In genomic region chr6:142932788-142933362, GRCh38 we compare ENCODE assay signal across 16 cellular contexts. TPM values are rescaled to one million over a fixed set of nuclear protein-coding genes. Genes with fewer than 3 reads are reported as not detected.
A peak's percentile ranks its signal among the peaks of the same experiment; 100 is the strongest.
DNase-seq lines count a peak whose midpoint lies in the region; ATAC-seq, FAIRE-seq and TF ChIP-seq lines count a peak whose summit lies in the region.
"Had no signal": no experiment of that assay in that cellular context is flagged by ENCODE, and none has a peak within 500 bp of the region (broad histone marks: within the 10 kb centered on the region; RNA-seq: fewer than 3 reads in every experiment).

No MANE protein-coding gene starts in this region.

- H4K8ac ChIP-seq in mesendoderm (ENCODE audit: low read depth, low read length): no peak overlapping the region

- ATAC-seq in sciatic nerve: no peak
- ATAC-seq in heart right ventricle: no peak
- ATAC-seq: heart left ventricle, K562 had no signal

- H3K9ac ChIP-seq in Karpas-422 (ENCODE audit: low read length) (no peak overlapping the region), mesendoderm (ENCODE audit: low read length) (no peak overlapping the region)

- no peak overlapping the region for H4K5ac ChIP-seq in mesendoderm (ENCODE audit: low read length)

- H3K4me3 ChIP-seq in GM08714 (ENCODE audit: low read length): 0 out of 2 replicates have a peak overlapping the region, but pooled peaks have one; percentile 39
- no peak overlapping the region for H3K4me3 ChIP-seq in Karpas-422 (ENCODE audit: low read length)
- H3K4me3 ChIP-seq in effector memory CD4-positive, alpha-beta T cell (ENCODE audit: insufficient read depth, low read depth, low read length, poor library complexity, severe bottlenecking): peak overlapping the region; percentile 39
- no peak overlapping the region for H3K4me3 ChIP-seq in heart right ventricle
- no peak overlapping the region for H3K4me3 ChIP-seq in mesendoderm (ENCODE audit: low read length)
- H3K4me3 ChIP-seq: heart left ventricle, K562, left ventricle myocardium inferior, tibial artery had no signal

- H3K27ac ChIP-seq in Karpas-422 (ENCODE audit: low read length): no peak overlapping the region
- peak overlapping the region; percentile 48 for H3K27ac ChIP-seq in effector memory CD4-positive, alpha-beta T cell (ENCODE audit: insufficient read depth, low read length, poor library complexity, severe bottlenecking)
- no peak overlapping the region for H3K27ac ChIP-seq in heart right ventricle
- no peak overlapping the region for H3K27ac ChIP-seq in mesendoderm (ENCODE audit: low read depth, low read length)
- H3K27ac ChIP-seq: heart left ventricle, left ventricle myocardium inferior, neutrophil, tibial artery had no signal

- peak; percentile 97 for FAIRE-seq in GM19239 (lab: Jason Lieb, UNC)
- FAIRE-seq: K562, small intestine had no signal

- intact Hi-C loops in sciatic nerve (cut with DNase I): no loop called here
- intact Hi-C loops in heart right ventricle (cut with DNase I): loop anchor here in 1 of 10 donors (5.0 kb wide), 1 partner anchor 36 kb away; no protein-coding TSS in a partner anchor

- DNase-seq in GM19239 (ENCODE audit: insufficient read length, low spot score): no peak
- DNase-seq in Karpas-422: no peak
- no peak for DNase-seq in effector memory CD4-positive, alpha-beta T cell
- no peak for DNase-seq in sciatic nerve (ENCODE audit: low spot score)
- DNase-seq in heart right ventricle: no peak
- no peak for DNase-seq in mesendoderm
- DNase-seq in EL: no peak
- DNase-seq: activated CD8-positive, alpha-beta memory T cell treated with anti-CD3 and anti-CD28 coated beads, Interleukin-2, amount 50 U/mL, for 4 hours; heart left ventricle; left ventricle myocardium inferior; NCI-H187 treated with DMSO at 0.1 percent for 48 hours; small intestine; tibial artery had no signal

- peaks cover 4% of the 10 kb centered on the region for H3K79me1 ChIP-seq in mesendoderm (ENCODE audit: low read length)

- H3K4me1 ChIP-seq in Karpas-422 (ENCODE audit: low read length) (peaks cover 37% of the 10 kb centered on the region), heart right ventricle (peaks cover 4 to 64% (median 38%) of the 10 kb centered on the region in 9 donors), mesendoderm (ENCODE audit: control insufficient read depth, low read depth, low read length) (no peaks in the 10 kb centered on the region)
- peaks cover 39% of the 10 kb centered on the region for H3K4me1 ChIP-seq in effector memory CD4-positive, alpha-beta T cell (ENCODE audit: control insufficient read depth, insufficient read depth, low read length, poor library complexity, severe bottlenecking)

- H4K20me1 ChIP-seq in Karpas-422 (ENCODE audit: insufficient read depth, low read depth, low read length): no peaks in the 10 kb centered on the region

- H2BK5ac ChIP-seq in mesendoderm (ENCODE audit: low read length): no peak overlapping the region

- H3K9me2 ChIP-seq in Karpas-422 (replicated peaks; ENCODE audit: insufficient read depth, low read length): 0 out of 2 replicates have a peak, but pooled peaks cover 4% of the 10 kb centered on the region

- H3K4me2 ChIP-seq in Karpas-422 (ENCODE audit: low read depth, low read length, poor library complexity, severe bottlenecking): peak overlapping the region; percentile 33
- H3K4me2 ChIP-seq in mesendoderm (ENCODE audit: low read length): no peak overlapping the region

- H3K27me3 ChIP-seq in Karpas-422 (ENCODE audit: low read length): no peaks in the 10 kb centered on the region
- H3K27me3 ChIP-seq in effector memory CD4-positive, alpha-beta T cell (replicated peaks; ENCODE audit: control insufficient read depth, insufficient read depth, low read length, poor library complexity, severe bottlenecking): no peaks in the 10 kb centered on the region
- H3K27me3 ChIP-seq in heart right ventricle: no peaks in the 10 kb centered on the region
- H3K27me3 ChIP-seq in mesendoderm (ENCODE audit: insufficient read depth, low read length, poor library complexity): no peaks in the 10 kb centered on the region
- H3K27me3 ChIP-seq: heart left ventricle, tibial artery had no signal

- H3K23ac ChIP-seq in mesendoderm (ENCODE audit: low read length): no peak overlapping the region

- no peak overlapping the region for H3K18ac ChIP-seq in mesendoderm (ENCODE audit: low read length)

- H2AK5ac ChIP-seq in mesendoderm (ENCODE audit: low read length): no peak overlapping the region

- no peaks in the 10 kb centered on the region for H3K9me3 ChIP-seq in Karpas-422 (ENCODE audit: low read length)
- no peaks in the 10 kb centered on the region for H3K9me3 ChIP-seq in effector memory CD4-positive, alpha-beta T cell (ENCODE audit: control insufficient read depth, low read length)
- H3K9me3 ChIP-seq in heart right ventricle: peaks cover 0 to 3% (median 0%) of the 10 kb centered on the region in 11 donors
- H3K9me3 ChIP-seq: heart left ventricle, left ventricle myocardium inferior, neutrophil, tibial artery had no signal

- 75 to 91% methylated on average over 2 of the region's 2 CpGs for WGBS in heart right ventricle, 2 donors
- no CpG with 5 or more reads among the region's 2 CpGs for WGBS in mesendoderm (ENCODE audit: extremely low coverage, insufficient coverage, low lambda C conversion rate)

- no peak overlapping the region for H2BK120ac ChIP-seq in mesendoderm (ENCODE audit: low read depth, low read length)

- H2AFZ ChIP-seq in Karpas-422 (ENCODE audit: low read length): no peak overlapping the region

- no peaks in the 10 kb centered on the region for H3K79me2 ChIP-seq in Karpas-422 (ENCODE audit: low read length)
- peaks cover 2% of the 10 kb centered on the region for H3K79me2 ChIP-seq in mesendoderm (ENCODE audit: control insufficient read depth, insufficient read depth, low read length)

- no peak overlapping the region for H2BK15ac ChIP-seq in mesendoderm (replicated peaks; ENCODE audit: low read depth)

- H3K56ac ChIP-seq in mesendoderm (ENCODE audit: low read length): no peak overlapping the region

- TF ChIP-seq CTCF in heart right ventricle (IDR thresholded peaks at IDR 0.05): no peak

- H3K36me3 ChIP-seq in Karpas-422 (ENCODE audit: insufficient read depth, low read length) (no peaks in the 10 kb centered on the region), heart right ventricle (no peaks in the 10 kb centered on the region), mesendoderm (ENCODE audit: control insufficient read depth, insufficient read depth, low read length) (no peaks in the 10 kb centered on the region)
- no peaks in the 10 kb centered on the region for H3K36me3 ChIP-seq in effector memory CD4-positive, alpha-beta T cell (ENCODE audit: control insufficient read depth, insufficient read depth, low read length)
- H3K36me3 ChIP-seq: heart left ventricle, left ventricle myocardium inferior, neutrophil, tibial artery had no signal

- H3K4ac ChIP-seq in mesendoderm (ENCODE audit: low read depth, low read length): no peak overlapping the region

RNA-seq across cellular contexts. Expression of gene HIVEP2, which starts 12.1 kb away (rescaled TPM):
- 1.3 and 3.0 TPM in 2 replicates for total RNA-seq in Karpas-422 (2014; rRNA removed; shearing (Covaris generic); ENCODE audit: low replicate concordance)
- total RNA-seq in sciatic nerve (32.0 TPM), heart right ventricle (10 to 100 TPM; 10.3 to 31.6 (median 21.7) TPM)
- 1 to 10 TPM; 2.1 to 2.9 TPM for polyA plus RNA-seq in heart right ventricle
- polyA plus RNA-seq in mesendoderm (2013, experiment 1 of 2): 2.2 TPM
- polyA plus RNA-seq in mesendoderm (2013, experiment 2 of 2): 2.3 TPM

Comparison
In these comparisons a context has a peak if more than half of its experiments do, and no peak if none do; other contexts are left out.
1. H3K4me3 ChIP-seq: peak in GM08714 (single experiment) and effector memory CD4-positive, alpha-beta T cell (single experiment); none in Karpas-422 (single experiment), heart right ventricle (0 of 10) and mesendoderm (single experiment).